In genomic region chr20:33412484-33412838, GRCh38 we compare ENCODE assay signal across 25 cellular contexts.
"Had no signal": no experiment of that assay in that cellular context is flagged by ENCODE, and none has a peak within 500 bp of the region (broad histone marks: within the 10 kb centered on the region; RNA-seq: fewer than 3 reads in every experiment).

No MANE protein-coding gene starts in this region.

- H3K27me3 ChIP-seq: adrenal gland, colonic mucosa, esophagus muscularis mucosa, hepatocyte, upper lobe of left lung had no signal

- FAIRE-seq: astrocyte, frontal cortex, small intestine, TTC549 had no signal

- H3K4me2 ChIP-seq: hepatocyte had no signal

- H3K4me1 Mint-ChIP-seq: activated CD4-positive, alpha-beta T cell treated with anti-CD3 and anti-CD28 coated beads for 36 hours; activated T-helper 17 cell treated with anti-CD3 and anti-CD28 coated beads, Interleukin-2, amount 50 U/mL, for 72 hours; immature natural killer cell; T-cell had no signal

- H3K9me3 Mint-ChIP-seq: activated T-cell treated with anti-CD3 and anti-CD28 coated beads, Interleukin-2, amount 50 U/mL, for 24 hours; activated T-helper 17 cell treated with anti-CD3 and anti-CD28 coated beads, Interleukin-2, amount 50 U/mL, for 72 hours; immature natural killer cell; T-cell had no signal

- H3K9me3 ChIP-seq: adrenal gland, colonic mucosa, esophagus muscularis mucosa, thoracic aorta, upper lobe of left lung had no signal

- H3K27ac Mint-ChIP-seq: activated CD4-positive, alpha-beta T cell treated with anti-CD3 and anti-CD28 coated beads for 36 hours; activated naive CD8-positive, alpha-beta T cell; activated T-cell treated with anti-CD3 and anti-CD28 coated beads, Interleukin-2, amount 50 U/mL, for 24 hours; immature natural killer cell; T-cell had no signal

- H3K4me3 ChIP-seq: adrenal gland, colonic mucosa, esophagus muscularis mucosa, hepatocyte, thoracic aorta, upper lobe of left lung had no signal

- H3K79me2 ChIP-seq: hepatocyte had no signal

- H3K27me3 Mint-ChIP-seq: activated CD4-positive, alpha-beta T cell treated with anti-CD3 and anti-CD28 coated beads for 36 hours; activated naive CD8-positive, alpha-beta T cell; activated T-cell treated with anti-CD3 and anti-CD28 coated beads, Interleukin-2, amount 50 U/mL, for 24 hours; activated T-helper 17 cell treated with anti-CD3 and anti-CD28 coated beads, Interleukin-2, amount 50 U/mL, for 72 hours; T-cell had no signal

- H3K36me3 ChIP-seq: colonic mucosa had no signal

- DNase-seq: activated CD4-positive, alpha-beta T cell treated with anti-CD3 and anti-CD28 coated beads for 36 hours; activated CD4-positive, alpha-beta T cell treated with anti-CD3 and anti-CD28 coated beads, Interleukin-2, amount 50 U/mL, for 4 hours; activated CD8-positive, alpha-beta memory T cell treated with anti-CD3 and anti-CD28 coated beads for 24 hours; activated CD8-positive, alpha-beta memory T cell treated with anti-CD3 and anti-CD28 coated beads, Interleukin-2, amount 50 U/mL, for 4 hours; activated T-cell treated with anti-CD3 and anti-CD28 coated beads, Interleukin-2, amount 50 U/mL, for 24 hours; adrenal gland; colonic mucosa; glutamatergic neuron; immature natural killer cell; mesenchymal stem cell; occipital lobe; small intestine; stimulated activated CD4-positive, alpha-beta T cell treated with anti-CD3 and anti-CD28 coated beads, Interleukin-2, amount 100 ng/mL, for 24 hours; stimulated activated naive CD4-positive, alpha-beta T cell; T-cell had no signal

- H3K4me1 ChIP-seq: adrenal gland, colonic mucosa, upper lobe of left lung had no signal

- H3K4me3 Mint-ChIP-seq: activated CD4-positive, alpha-beta T cell treated with anti-CD3 and anti-CD28 coated beads for 36 hours; activated naive CD8-positive, alpha-beta T cell; activated T-cell treated with anti-CD3 and anti-CD28 coated beads, Interleukin-2, amount 50 U/mL, for 24 hours; activated T-helper 17 cell treated with anti-CD3 and anti-CD28 coated beads, Interleukin-2, amount 50 U/mL, for 72 hours; immature natural killer cell; T-cell had no signal

- H2AFZ ChIP-seq: hepatocyte had no signal

- ATAC-seq: activated CD4-positive, alpha-beta T cell treated with anti-CD3 and anti-CD28 coated beads for 36 hours; activated T-helper 17 cell treated with anti-CD3 and anti-CD28 coated beads, Interleukin-2, amount 50 U/mL, for 72 hours; sciatic nerve; T-cell had no signal

- H3K27ac ChIP-seq: adrenal gland, colonic mucosa, esophagus muscularis mucosa, hepatocyte, thoracic aorta, upper lobe of left lung had no signal
